ENCODE assay signal across 16 cellular contexts in the genomic region with DNA sequence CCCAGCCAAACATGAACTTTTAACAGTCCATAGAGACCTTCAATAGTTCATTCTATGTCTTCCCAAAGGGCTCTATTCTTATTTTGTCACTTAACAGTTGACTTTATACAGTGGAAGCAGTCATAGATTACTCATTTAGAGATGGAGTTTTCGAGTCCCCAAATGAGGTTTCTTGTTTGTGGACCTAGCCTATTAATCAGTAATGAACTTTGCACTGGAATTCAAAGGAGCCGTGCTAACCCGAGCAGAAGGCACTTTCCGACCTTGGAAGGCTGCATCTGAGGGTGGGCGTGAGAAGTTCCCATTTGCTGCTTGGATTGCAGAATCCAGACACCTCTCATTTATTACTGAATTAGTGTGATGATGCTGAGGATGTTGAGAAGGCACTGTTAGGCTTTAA.
"Had no signal": no experiment of that assay in that cellular context is flagged by ENCODE, and none has a peak within 500 bp of the region (broad histone marks: within the 10 kb centered on the region; RNA-seq: fewer than 3 reads in every experiment).

No MANE protein-coding gene starts in this region.

- H3K27me3 Mint-ChIP-seq: activated B cell treated with CpG ODN at 0.5 μM for 24 hours; activated naive CD8-positive, alpha-beta T cell had no signal

- H3K4me3 Mint-ChIP-seq: activated B cell treated with CpG ODN at 0.5 μM for 24 hours; activated naive CD8-positive, alpha-beta T cell; endodermal cell; mesothelial cell of epicardium had no signal

- H3K4me3 ChIP-seq: lower lobe of right lung, spleen, testis had no signal

- H3K4me1 Mint-ChIP-seq: activated B cell treated with CpG ODN at 0.5 μM for 24 hours, endodermal cell had no signal

- H3K27me3 ChIP-seq: spleen, testis had no signal

- DNase-seq: activated B cell treated with CpG ODN at 0.5 μM for 24 hours; activated CD4-positive, alpha-beta T cell treated with anti-CD3 and anti-CD28 coated beads, Interleukin-2, amount 50 U/mL, for 1 hour; activated gamma-delta T cell; activated T-cell treated with anti-CD3 and anti-CD28 coated beads for 4 hours; endodermal cell; hypothalamus; lower lobe of right lung; posterior cingulate gyrus; right cardiac atrium; spleen; stimulated activated CD4-positive, alpha-beta T cell treated with anti-CD3 and anti-CD28 coated beads, Interleukin-1b, Interleukin-23, amount 100 ng/mL, for 48 hours; stimulated activated naive CD4-positive, alpha-beta T cell treated with Interleukin-2 at 50 U/mL for 16 hours; T-helper 1 cell had no signal

- H3K9me3 Mint-ChIP-seq: activated B cell treated with CpG ODN at 0.5 μM for 24 hours, endodermal cell, mesothelial cell of epicardium had no signal

- H3K36me3 Mint-ChIP-seq: activated naive CD8-positive, alpha-beta T cell had no signal

- H3K27ac ChIP-seq: lower lobe of right lung, spleen, testis had no signal

- H3K4me1 ChIP-seq: spleen had no signal

- H3K27ac Mint-ChIP-seq: activated B cell treated with CpG ODN at 0.5 μM for 24 hours; activated naive CD8-positive, alpha-beta T cell; endodermal cell had no signal

- H3K9me3 ChIP-seq: lower lobe of right lung, spleen, testis had no signal
